In the genomic region with DNA sequence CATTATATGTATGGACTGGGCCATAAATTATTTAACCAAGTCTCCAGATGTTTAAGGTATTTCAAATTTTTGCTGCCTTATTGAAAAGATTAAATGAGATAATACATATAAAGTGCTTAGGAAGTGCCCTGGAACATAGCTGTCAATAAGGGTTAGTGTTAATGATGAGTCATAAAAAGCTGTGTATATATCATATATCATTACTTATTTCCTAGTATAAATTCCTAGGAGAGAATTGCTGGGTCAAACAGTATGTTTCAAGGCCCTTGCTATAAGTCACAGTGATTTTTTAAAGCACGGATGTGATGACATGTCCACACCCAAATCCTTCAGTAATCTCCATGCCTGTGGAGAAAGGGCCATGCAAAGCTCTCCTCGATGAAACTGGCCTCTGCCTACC, we compare ENCODE assay signal across 18 cellular contexts. TPM values are rescaled to one million over a fixed set of nuclear protein-coding genes. Genes with fewer than 3 reads are reported as not detected.
DNase-seq lines count a peak whose midpoint lies in the region; ATAC-seq and TF ChIP-seq lines count a peak whose summit lies in the region.
"Had no signal": no experiment of that assay in that cellular context is flagged by ENCODE, and none has a peak within 500 bp of the region (broad histone marks: within the 10 kb centered on the region; RNA-seq: fewer than 3 reads in every experiment).

No MANE protein-coding gene starts in this region.

- intact Hi-C loops in esophagus squamous epithelium (cut with DNase I), result no loop called here

- H3K4me3 ChIP-seq in coronary artery (no peak overlapping the region), esophagus squamous epithelium (no peak overlapping the region)
- H3K4me3 ChIP-seq: BLaER1, GM23338 had no signal

- DNase-seq in HCEC 1CT, result peak; percentile 53
- peak; percentile 20 for DNase-seq in fibroblast of gingiva (ENCODE audit: low read depth)
- no peak for DNase-seq in NCI-H146 treated with DMSO at 0.1 percent for 48 hours (lab: John Stamatoyannopoulos, UW; ENCODE audit: unreplicated experiment)
- DNase-seq in coronary artery (ENCODE audit: low spot score), result no peak
- no peak for DNase-seq in esophagus squamous epithelium (lab: John Stamatoyannopoulos, UW)
- DNase-seq: CD4-positive, CD25-positive, alpha-beta regulatory T cell; CD8-positive, alpha-beta memory T cell; DMS 273 treated with DMSO at 0.1 percent for 48 hours; DMS79; EL; H9 had no signal

- WGBS in esophagus squamous epithelium, 2 donors, result 82 to 89% methylated on average over 2 of the region's 2 CpGs

- H3K4me1 ChIP-seq in esophagus squamous epithelium, result no peaks in the 10 kb centered on the region

- peaks cover 27% of the 10 kb centered on the region for H3K36me3 Mint-ChIP-seq in activated T-helper 17 cell treated with anti-CD3 and anti-CD28 coated beads, Interleukin-2, amount 50 U/mL, for 72 hours (ENCODE audit: low read depth)

- no peaks in the 10 kb centered on the region for H3K9me3 Mint-ChIP-seq in activated T-helper 17 cell treated with anti-CD3 and anti-CD28 coated beads, Interleukin-2, amount 50 U/mL, for 72 hours
- H3K9me3 Mint-ChIP-seq: GM23338, H9 had no signal

- H3K27ac Mint-ChIP-seq in activated T-helper 17 cell treated with anti-CD3 and anti-CD28 coated beads, Interleukin-2, amount 50 U/mL, for 72 hours, result peak overlapping the region; percentile 7
- H3K27ac Mint-ChIP-seq: B cell; CD4-positive, CD25-positive, alpha-beta regulatory T cell; GM23338; H9 had no signal

- H3K9me3 ChIP-seq in esophagus squamous epithelium, result no peaks in the 10 kb centered on the region
- H3K9me3 ChIP-seq: BLaER1 had no signal

- TF ChIP-seq CTCF in coronary artery (IDR thresholded peaks at IDR 0.05), result no peak
- no peak for TF ChIP-seq CTCF in esophagus squamous epithelium (IDR thresholded peaks at IDR 0.05)

- peaks cover 0 to 29% (median 10%) of the 10 kb centered on the region in 3 donors for H3K36me3 ChIP-seq in esophagus squamous epithelium

- H3K27me3 Mint-ChIP-seq in activated T-helper 17 cell treated with anti-CD3 and anti-CD28 coated beads, Interleukin-2, amount 50 U/mL, for 72 hours, result no peaks in the 10 kb centered on the region
- H3K27me3 Mint-ChIP-seq: B cell; CD4-positive, CD25-positive, alpha-beta regulatory T cell had no signal

- no peak overlapping the region for H3K4me3 Mint-ChIP-seq in activated T-helper 17 cell treated with anti-CD3 and anti-CD28 coated beads, Interleukin-2, amount 50 U/mL, for 72 hours
- H3K4me3 Mint-ChIP-seq: B cell; CD4-positive, CD25-positive, alpha-beta regulatory T cell; CD8-positive, alpha-beta memory T cell; GM23338; H9 had no signal

- no peaks in the 10 kb centered on the region for H3K27me3 ChIP-seq in esophagus squamous epithelium
- H3K27me3 ChIP-seq: BLaER1 had no signal

- TF ChIP-seq POLR2A in esophagus squamous epithelium (IDR thresholded peaks at IDR 0.05), result no peak

- H3K4me1 Mint-ChIP-seq in activated T-helper 17 cell treated with anti-CD3 and anti-CD28 coated beads, Interleukin-2, amount 50 U/mL, for 72 hours, result no peaks in the 10 kb centered on the region
- H3K4me1 Mint-ChIP-seq: GM23338, H9 had no signal

- H3K27ac ChIP-seq in coronary artery (no peak overlapping the region), esophagus squamous epithelium (no peak overlapping the region)
- H3K27ac ChIP-seq: BLaER1, C4-2B had no signal

- ATAC-seq in activated T-helper 17 cell treated with anti-CD3 and anti-CD28 coated beads, Interleukin-2, amount 50 U/mL, for 72 hours (replicated peaks), result no peak
- no peak for ATAC-seq in HG03025 (IDR thresholded peaks at IDR 0.05; ENCODE audit: low FRiP score, unreplicated experiment)
- ATAC-seq: GM23338 had no signal

RNA-seq across cellular contexts. Expression of gene ZNF2, which starts 8.4 kb away (rescaled TPM):
- total RNA-seq in activated T-helper 17 cell treated with anti-CD3 and anti-CD28 coated beads, Interleukin-2, amount 50 U/mL, for 72 hours, result 1 to 10 TPM; 3.8 to 4.4 TPM
- 1 to 10 TPM; 2.8 to 4.0 (median 3.4) TPM for total RNA-seq in esophagus squamous epithelium

RNA-seq across cellular contexts. Expression of gene ZNF514, which starts 14.4 kb away (rescaled TPM):
- total RNA-seq in activated T-helper 17 cell treated with anti-CD3 and anti-CD28 coated beads, Interleukin-2, amount 50 U/mL, for 72 hours, result 10 to 100 TPM in 1 of 2 donors, 1 to 10 TPM in 1; 6.3 to 13.8 TPM
- 10 to 100 TPM in 1 of 4 donors, 1 to 10 TPM in 3; 4.9 to 23.8 (median 6.9) TPM for total RNA-seq in esophagus squamous epithelium

RNA-seq across cellular contexts. Expression of gene ZNF892, which starts 33.3 kb away (rescaled TPM):
- total RNA-seq in activated T-helper 17 cell treated with anti-CD3 and anti-CD28 coated beads, Interleukin-2, amount 50 U/mL, for 72 hours, result 1 to 10 TPM; 2.9 to 3.5 TPM
- total RNA-seq in esophagus squamous epithelium, result 1 to 10 TPM; 1.9 to 4.7 (median 4.1) TPM
- total RNA-seq: A172 had no signal

RNA-seq across cellular contexts. Expression of gene MRPS5, which starts 52.4 kb away (rescaled TPM):
- 10 to 100 TPM; 76.0 to 93.9 TPM for total RNA-seq in activated T-helper 17 cell treated with anti-CD3 and anti-CD28 coated beads, Interleukin-2, amount 50 U/mL, for 72 hours
- 10 to 100 TPM; 41.9 to 55.4 (median 46.4) TPM for total RNA-seq in esophagus squamous epithelium

Comparison
In these comparisons a context has a peak if more than half of its experiments do, and no peak if none do; other contexts are left out.
1. DNase-seq: peak in HCEC 1CT (single experiment) and fibroblast of gingiva (single experiment); none in NCI-H146 treated with DMSO at 0.1 percent for 48 hours (single experiment), coronary artery (single experiment) and esophagus squamous epithelium (single experiment).